9 cellular contexts compared by ENCODE assay signal in genomic region chr2:208252766-208253492, GRCh38. TPM values are rescaled to one million over a fixed set of nuclear protein-coding genes. Genes with fewer than 3 reads are reported as not detected.
DNase-seq lines count a peak whose midpoint lies in the region; ATAC-seq and TF ChIP-seq lines count a peak whose summit lies in the region.
"Had no signal": no experiment of that assay in that cellular context is flagged by ENCODE, and none has a peak within 500 bp of the region (broad histone marks: within the 10 kb centered on the region; RNA-seq: fewer than 3 reads in every experiment).

No MANE protein-coding gene starts in this region.

- peak overlapping the region; percentile 65 for H3K9ac ChIP-seq in DND-41 (ENCODE audit: low read depth, low read length)
- no peak overlapping the region for H3K9ac ChIP-seq in OCI-LY1 (ENCODE audit: low read length)
- no peak overlapping the region for H3K9ac ChIP-seq in trophoblast cell (ENCODE audit: low read length)

- DNase-seq in DND-41 = no peak
- DNase-seq in epithelial cell of esophagus (ENCODE audit: low read depth) = peak; percentile 22
- DNase-seq in trophoblast cell = peak in 1 of 2 donors; percentile 43
- DNase-seq in SKM-1 (lab: John Stamatoyannopoulos, UW; ENCODE audit: unreplicated experiment) = no peak
- DNase-seq in NCI-H2171 (lab: John Stamatoyannopoulos, UW) = no peak
- no peak for DNase-seq in left lobe of liver (ENCODE audit: low spot score)
- DNase-seq: T-helper 9 cell had no signal

- no peak overlapping the region for H2AK5ac ChIP-seq in trophoblast cell (ENCODE audit: low read length)

- no peak overlapping the region for H4K8ac ChIP-seq in trophoblast cell (ENCODE audit: low read depth, low read length)

- H3K27me3 ChIP-seq in DND-41 (ENCODE audit: insufficient read depth, low read length, poor library complexity) = no peaks in the 10 kb centered on the region
- H3K27me3 ChIP-seq in OCI-LY1 (ENCODE audit: insufficient read depth, low read length) = no peaks in the 10 kb centered on the region
- H3K27me3 ChIP-seq in trophoblast cell (ENCODE audit: insufficient read depth, low read length) = no peaks in the 10 kb centered on the region

- no peak overlapping the region for H3K18ac ChIP-seq in trophoblast cell (ENCODE audit: low read length)

- H3K9me2 ChIP-seq in OCI-LY1 (ENCODE audit: low read depth, low read length) = no peaks in the 10 kb centered on the region

- H2BK5ac ChIP-seq in trophoblast cell (ENCODE audit: low read depth, low read length, poor library complexity) = no peak overlapping the region

- ATAC-seq in DND-41 (ENCODE audit: insufficient read depth, low read depth) = no peak
- no peak for ATAC-seq in GM19395 (IDR thresholded peaks at IDR 0.05; ENCODE audit: unreplicated experiment)
- no peak for ATAC-seq in left lobe of liver

- H3K23ac ChIP-seq in trophoblast cell (ENCODE audit: low read length) = no peak overlapping the region

- H4K20me1 ChIP-seq in DND-41 (ENCODE audit: insufficient read depth, low read length) (peaks cover 14% of the 10 kb centered on the region), OCI-LY1 (ENCODE audit: insufficient read depth, low read length) (no peaks in the 10 kb centered on the region)

- H2AFZ ChIP-seq in DND-41 (ENCODE audit: low read depth, low read length) = no peak overlapping the region
- H2AFZ ChIP-seq in OCI-LY1 (ENCODE audit: low read length) = no peak overlapping the region
- H2AFZ ChIP-seq in trophoblast cell (ENCODE audit: insufficient read depth, low read length, poor library complexity) = no peak overlapping the region

- H2BK120ac ChIP-seq in trophoblast cell (ENCODE audit: insufficient read depth, low read length, poor library complexity) = no peak overlapping the region

- peak overlapping the region in 1 of 2 experiments; percentile 90; a peak in 1 of 4 replicates for H3K4me3 ChIP-seq in DND-41 (ENCODE audit: low read depth in 1 of 2, low read length in 2 of 2)
- H3K4me3 ChIP-seq in OCI-LY1 (ENCODE audit: low read depth, low read length, poor library complexity, severe bottlenecking) = no peak overlapping the region
- no peak overlapping the region for H3K4me3 ChIP-seq in epithelial cell of esophagus (ENCODE audit: low read length)
- H3K4me3 ChIP-seq in trophoblast cell (ENCODE audit: low read depth, low read length) = no peak overlapping the region

- H3K79me1 ChIP-seq in trophoblast cell (ENCODE audit: low read length) = peaks cover 9% of the 10 kb centered on the region

- no peaks in the 10 kb centered on the region for H3F3A ChIP-seq in OCI-LY1 (ENCODE audit: insufficient read depth, low read length)

- no peak overlapping the region for H4K91ac ChIP-seq in trophoblast cell (ENCODE audit: low read depth, low read length)

- no peak for TF ChIP-seq CTCF in DND-41 (IDR thresholded peaks at IDR 0.05; ENCODE audit: borderline replicate concordance, extremely low read depth, low read length, poor library complexity, severe bottlenecking)
- no peak for TF ChIP-seq CTCF in OCI-LY1 (IDR thresholded peaks at IDR 0.05; ENCODE audit: low read length)
- no peak for TF ChIP-seq CTCF in epithelial cell of esophagus (IDR thresholded peaks at IDR 0.05; ENCODE audit: insufficient read depth, low read depth, low read length, missing control alignments)

- peaks cover 36% of the 10 kb centered on the region for H3K4me1 ChIP-seq in DND-41 (ENCODE audit: insufficient read depth, low read length)
- H3K4me1 ChIP-seq in OCI-LY1 (ENCODE audit: insufficient read depth, low read length, severe bottlenecking) = peaks cover 15% of the 10 kb centered on the region
- peaks cover 0 to 2% of the 10 kb centered on the region in 2 experiments for H3K4me1 ChIP-seq in trophoblast cell (ENCODE audit: control insufficient read depth in 1 of 2, insufficient read depth in 2 of 2, low read length in 2 of 2)

- H3K4me2 ChIP-seq in DND-41 (ENCODE audit: insufficient read depth, low read length) (peak overlapping the region; percentile 66), OCI-LY1 (ENCODE audit: low read length) (peak overlapping the region; percentile 75; the same call in 1 of the 2 replicates), trophoblast cell (ENCODE audit: low read length) (peak overlapping the region; percentile 28)

- H2BK12ac ChIP-seq in trophoblast cell (ENCODE audit: low read length) = no peak overlapping the region

- peak overlapping the region; percentile 57 for H3K4ac ChIP-seq in trophoblast cell (ENCODE audit: low read depth, low read length)

- H3K9me3 ChIP-seq in DND-41 (ENCODE audit: insufficient read depth, low read length, severe bottlenecking) (no peaks in the 10 kb centered on the region), OCI-LY1 (ENCODE audit: low read length) (no peaks in the 10 kb centered on the region), trophoblast cell (ENCODE audit: insufficient read depth, low read depth, low read length) (no peaks in the 10 kb centered on the region)

- peaks cover 60% of the 10 kb centered on the region for H3K36me3 ChIP-seq in DND-41 (ENCODE audit: insufficient read depth, low read length)
- H3K36me3 ChIP-seq in OCI-LY1 (ENCODE audit: insufficient read depth, low read length) = peaks cover 58% of the 10 kb centered on the region
- peaks cover 4 to 11% of the 10 kb centered on the region in 2 experiments for H3K36me3 ChIP-seq in trophoblast cell (ENCODE audit: control insufficient read depth in 1 of 2, insufficient read depth in 2 of 2, low read length in 2 of 2)

- H3K79me2 ChIP-seq in DND-41 (ENCODE audit: insufficient read depth, low read length) = peaks cover 34% of the 10 kb centered on the region
- H3K79me2 ChIP-seq in OCI-LY1 (ENCODE audit: insufficient read depth, low read length) = no peaks in the 10 kb centered on the region
- no peaks in the 10 kb centered on the region for H3K79me2 ChIP-seq in trophoblast cell (ENCODE audit: control insufficient read depth, insufficient read depth, low read length, poor library complexity)

- H3K14ac ChIP-seq in trophoblast cell (ENCODE audit: low read length) = no peak overlapping the region

- WGBS in trophoblast cell (ENCODE audit: extremely low coverage, insufficient coverage, insufficient read length) = no CpG with 5 or more reads among the region's 2 CpGs

- no peak overlapping the region for H3K27ac ChIP-seq in DND-41 (ENCODE audit: low read length)
- H3K27ac ChIP-seq in OCI-LY1 (ENCODE audit: low read depth, low read length, poor library complexity, severe bottlenecking) = no peak overlapping the region
- no peak overlapping the region for H3K27ac ChIP-seq in trophoblast cell (ENCODE audit: low read depth, low read length)

- H4K12ac ChIP-seq in trophoblast cell (ENCODE audit: low read depth, low read length) = no peak overlapping the region

RNA-seq across cellular contexts. Expression of gene IDH1, which starts 1.9 kb away (rescaled TPM):
- polyA plus RNA-seq in trophoblast cell (2013) = 72.0 and 73.3 TPM in 2 replicates
- 293 TPM for total RNA-seq in left lobe of liver

RNA-seq across cellular contexts. Expression of gene PIKFYVE, which starts 13.1 kb away (rescaled TPM):
- polyA plus RNA-seq in trophoblast cell (2013) = 10.4 and 11.4 TPM in 2 replicates
- 12.8 TPM for total RNA-seq in left lobe of liver
